In the genomic region with DNA sequence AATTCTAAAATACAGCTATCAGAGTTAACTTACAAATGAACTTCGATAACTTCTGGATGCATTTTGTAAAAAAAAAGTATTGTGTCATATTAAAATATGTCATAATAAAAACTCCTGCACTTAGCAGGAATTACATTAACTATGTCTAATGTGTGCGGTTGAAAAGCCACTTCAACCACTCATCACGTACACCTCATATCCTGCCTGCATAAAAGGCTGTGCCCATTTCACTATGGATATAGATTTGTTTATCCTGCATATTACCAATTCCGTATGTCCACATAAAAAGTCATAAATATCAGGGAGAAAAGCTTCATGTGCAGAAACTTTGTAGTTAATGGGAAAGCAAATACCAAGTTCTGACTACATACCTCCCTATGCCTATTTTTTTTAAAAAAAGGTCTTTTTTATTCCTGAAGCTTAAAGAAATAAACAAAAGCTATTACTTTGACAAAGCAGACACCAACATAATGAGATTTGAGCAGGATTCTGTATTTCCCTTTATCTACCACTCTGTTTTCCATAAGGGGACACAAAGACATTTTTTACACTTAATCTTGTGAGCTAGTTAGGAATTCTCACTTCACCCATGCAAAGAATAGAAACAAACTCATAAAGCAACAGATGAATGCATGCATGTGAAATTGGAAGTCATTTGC, we compare ENCODE assay signal across 22 cellular contexts.
"Had no signal": no experiment of that assay in that cellular context is flagged by ENCODE, and none has a peak within 500 bp of the region (broad histone marks: within the 10 kb centered on the region; RNA-seq: fewer than 3 reads in every experiment).

No MANE protein-coding gene starts in this region.

- H3K9me3 ChIP-seq: body of pancreas, lower lobe of right lung, right lobe of liver had no signal

- ATAC-seq: activated CD4-positive, CD25-positive, alpha-beta regulatory T cell treated with anti-CD3 and anti-CD28 coated beads, Interleukin-2, amount 50 U/mL, for 24 hours; body of pancreas; foreskin keratinocyte; lower lobe of right lung; right lobe of liver; stimulated activated effector memory CD8-positive, alpha-beta T cell treated with anti-CD3 and anti-CD28 coated beads, Interleukin-12 subunit alpha, Interleukin-12 subunit beta, amount 100 ng/mL, for 72 hours; stimulated activated naive CD8-positive, alpha-beta T cell treated with anti-CD3 and anti-CD28 coated beads, Interleukin-15, amount 100 ng/mL, for 72 hours had no signal

- H3K9me3 Mint-ChIP-seq: activated CD4-positive, alpha-beta T cell treated with anti-CD3 and anti-CD28 coated beads, Interleukin-2, amount 10 ng/mL, durations not matched to agents 7 days and 5 days; activated naive CD4-positive, alpha-beta T cell treated with anti-CD3 and anti-CD28 coated beads, Interleukin-2, amount 50 U/mL, for 24 hours; dendritic cell treated with granulocyte-macrophage colony-stimulating factor and Interleukin-4, amounts not matched to agents 40 ng/mL and 50 ng/mL, for 4 days; naive B cell; stimulated activated effector memory CD8-positive, alpha-beta T cell treated with anti-CD3 and anti-CD28 coated beads, Interleukin-12 subunit alpha, Interleukin-12 subunit beta, amount 100 ng/mL, for 72 hours; stimulated activated naive CD8-positive, alpha-beta T cell treated with anti-CD3 and anti-CD28 coated beads, Interleukin-15, amount 100 ng/mL, for 72 hours had no signal

- H3K4me3 ChIP-seq: body of pancreas, lower lobe of right lung, right lobe of liver, skin epidermis, tibial nerve had no signal

- H3K27ac ChIP-seq: body of pancreas, foreskin keratinocyte, lower lobe of right lung, right lobe of liver, skin epidermis, tibial nerve had no signal

- H3K27me3 ChIP-seq: body of pancreas, foreskin keratinocyte, right lobe of liver, tibial nerve had no signal

- DNase-seq: activated CD4-positive, alpha-beta T cell treated with anti-CD3 and anti-CD28 coated beads, Interleukin-2, amount 10 ng/mL, durations not matched to agents 7 days and 5 days; activated gamma-delta T cell treated with Interleukin-2 at 50 U/mL for 16 hours; activated T-cell treated with anti-CD3 and anti-CD28 coated beads, Interleukin-2, amount 50 U/mL, for 1 hour; anterior cingulate cortex; body of pancreas; effector CD4-positive, alpha-beta T cell; erythroblast; kidney; lower lobe of right lung; mesendoderm; naive B cell; posterior cingulate gyrus; right lobe of liver; stimulated activated CD4-positive, alpha-beta T cell treated with anti-CD3 and anti-CD28 coated beads, Interleukin-1b, Interleukin-23, amount 100 ng/mL, for 48 hours; stimulated activated naive CD8-positive, alpha-beta T cell treated with anti-CD3 and anti-CD28 coated beads, Interleukin-15, amount 100 ng/mL, for 72 hours had no signal

- H3K27ac Mint-ChIP-seq: activated CD4-positive, alpha-beta T cell treated with anti-CD3 and anti-CD28 coated beads, Interleukin-2, amount 10 ng/mL, durations not matched to agents 7 days and 5 days; activated naive CD4-positive, alpha-beta T cell treated with anti-CD3 and anti-CD28 coated beads, Interleukin-2, amount 50 U/mL, for 24 hours; dendritic cell treated with granulocyte-macrophage colony-stimulating factor and Interleukin-4, amounts not matched to agents 40 ng/mL and 50 ng/mL, for 4 days; naive B cell; stimulated activated effector memory CD8-positive, alpha-beta T cell treated with anti-CD3 and anti-CD28 coated beads, Interleukin-12 subunit alpha, Interleukin-12 subunit beta, amount 100 ng/mL, for 72 hours; stimulated activated naive CD8-positive, alpha-beta T cell treated with anti-CD3 and anti-CD28 coated beads, Interleukin-15, amount 100 ng/mL, for 72 hours had no signal

- H3K36me3 ChIP-seq: lower lobe of right lung, right lobe of liver, tibial nerve had no signal

- H3K27me3 Mint-ChIP-seq: dendritic cell treated with granulocyte-macrophage colony-stimulating factor and Interleukin-4, amounts not matched to agents 40 ng/mL and 50 ng/mL, for 4 days; stimulated activated naive CD8-positive, alpha-beta T cell treated with anti-CD3 and anti-CD28 coated beads, Interleukin-15, amount 100 ng/mL, for 72 hours had no signal

- H3K4me3 Mint-ChIP-seq: activated CD4-positive, alpha-beta T cell treated with anti-CD3 and anti-CD28 coated beads, Interleukin-2, amount 10 ng/mL, durations not matched to agents 7 days and 5 days; activated naive CD4-positive, alpha-beta T cell treated with anti-CD3 and anti-CD28 coated beads, Interleukin-2, amount 50 U/mL, for 24 hours; dendritic cell treated with granulocyte-macrophage colony-stimulating factor and Interleukin-4, amounts not matched to agents 40 ng/mL and 50 ng/mL, for 4 days; naive B cell; stimulated activated effector memory CD8-positive, alpha-beta T cell treated with anti-CD3 and anti-CD28 coated beads, Interleukin-12 subunit alpha, Interleukin-12 subunit beta, amount 100 ng/mL, for 72 hours; stimulated activated naive CD8-positive, alpha-beta T cell treated with anti-CD3 and anti-CD28 coated beads, Interleukin-15, amount 100 ng/mL, for 72 hours had no signal

- H3K36me3 Mint-ChIP-seq: activated naive CD4-positive, alpha-beta T cell treated with anti-CD3 and anti-CD28 coated beads, Interleukin-2, amount 50 U/mL, for 24 hours; naive B cell; stimulated activated effector memory CD8-positive, alpha-beta T cell treated with anti-CD3 and anti-CD28 coated beads, Interleukin-12 subunit alpha, Interleukin-12 subunit beta, amount 100 ng/mL, for 72 hours had no signal

- H3K4me1 Mint-ChIP-seq: activated CD4-positive, alpha-beta T cell treated with anti-CD3 and anti-CD28 coated beads, Interleukin-2, amount 10 ng/mL, durations not matched to agents 7 days and 5 days; activated naive CD4-positive, alpha-beta T cell treated with anti-CD3 and anti-CD28 coated beads, Interleukin-2, amount 50 U/mL, for 24 hours; naive B cell; stimulated activated effector memory CD8-positive, alpha-beta T cell treated with anti-CD3 and anti-CD28 coated beads, Interleukin-12 subunit alpha, Interleukin-12 subunit beta, amount 100 ng/mL, for 72 hours; stimulated activated naive CD8-positive, alpha-beta T cell treated with anti-CD3 and anti-CD28 coated beads, Interleukin-15, amount 100 ng/mL, for 72 hours had no signal

- H3K4me1 ChIP-seq: lower lobe of right lung had no signal
